20 cellular contexts compared by ENCODE assay signal in genomic region chr2:236240228-236240990, GRCh38. TPM values are rescaled to one million over a fixed set of nuclear protein-coding genes. Genes with fewer than 3 reads are reported as not detected.
DNase-seq lines count a peak whose midpoint lies in the region; ATAC-seq, FAIRE-seq and TF ChIP-seq lines count a peak whose summit lies in the region.
"Had no signal": no experiment of that assay in that cellular context is flagged by ENCODE, and none has a peak within 500 bp of the region (broad histone marks: within the 10 kb centered on the region; RNA-seq: fewer than 3 reads in every experiment).

No MANE protein-coding gene starts in this region.

- H4K5ac ChIP-seq in H1 (ENCODE audit: insufficient read length, low read depth, low read length) = no peak overlapping the region

- TF ChIP-seq POLR2A in H1 (IDR thresholded peaks at IDR 0.05; ENCODE audit: control extremely low read depth in 1 of 2, low read depth in 2 of 2, low read length in 2 of 2) (no peak), vagina (IDR thresholded peaks at IDR 0.05) (no peak)

- H3K18ac ChIP-seq in H1 (ENCODE audit: extremely low read depth, low read length) = no peak overlapping the region; the same call in 1 of the 2 replicates

- peak overlapping the region; percentile 80; the same call in 1 of the 2 replicates for H2BK20ac ChIP-seq in H1 (ENCODE audit: low read length)

- H3K36me3 ChIP-seq in mammary epithelial cell (ENCODE audit: insufficient read depth, low read length) (no peaks in the 10 kb centered on the region), H1 (ENCODE audit: control insufficient read depth in 2 of 4, insufficient read depth in 4 of 4, low read length in 3 of 4) (no peaks in the 10 kb centered on the region), vagina (no peaks in the 10 kb centered on the region)
- H3K36me3 ChIP-seq: cardiac muscle cell, esophagus squamous epithelium, thoracic aorta had no signal

- H3K27me3 ChIP-seq in mammary epithelial cell (ENCODE audit: insufficient read depth, low read length) (peaks cover 37% of the 10 kb centered on the region), H1 (replicated peaks in 1 of 4; ENCODE audit: control insufficient read depth in 3 of 4, extremely low read depth in 1 of 4, insufficient read depth in 3 of 4, low read length in 3 of 4) (peaks cover 14 to 36% (median 32%) of the 10 kb centered on the region in 4 experiments), vagina (no peaks in the 10 kb centered on the region)

- no peak for TF ChIP-seq CTCF in mammary epithelial cell (conservative IDR thresholded peaks at IDR 0.05 in 1 of 2, IDR thresholded peaks at IDR 0.05 in 1 of 2; ENCODE audit: extremely low read depth in 1 of 2, insufficient read depth in 1 of 2, low read depth in 1 of 2, low read length in 2 of 2)
- no peak for TF ChIP-seq CTCF in H1 (IDR thresholded peaks at IDR 0.05; ENCODE audit: control extremely low read depth in 1 of 3, insufficient read depth in 1 of 3, low read depth in 1 of 3, low read length in 3 of 3)
- TF ChIP-seq CTCF in vagina (IDR thresholded peaks at IDR 0.05) = no peak

- H3K4me2 ChIP-seq in mammary epithelial cell (ENCODE audit: insufficient read depth, low read depth, low read length) (no peak overlapping the region), H1 (ENCODE audit: insufficient read depth in 1 of 2, low read depth in 2 of 2, low read length in 2 of 2) (peak overlapping the region; percentile 6 to 17; a peak in 2 of 4 replicates)

- H3K23me2 ChIP-seq in H1 (ENCODE audit: low read depth, low read length) = peaks cover 9% of the 10 kb centered on the region

- intact Hi-C loops in mammary epithelial cell (cut with micrococcal nuclease) = no loop called here
- intact Hi-C loops in vagina (cut with DNase I) = no loop called here

- FAIRE-seq in H1 (lab: Jason Lieb, UNC) = peak; percentile 52
- FAIRE-seq: GM19239, H54, islet of Langerhans had no signal

- H2AFZ ChIP-seq in mammary epithelial cell (ENCODE audit: low read depth, low read length) (no peak overlapping the region), H1 (ENCODE audit: low read length) (no peak overlapping the region)

- no peak for TF ChIP-seq EP300 in H1 (IDR thresholded peaks at IDR 0.05; ENCODE audit: borderline replicate concordance in 1 of 2, low read depth in 2 of 2, low read length in 2 of 2)

- H2BK15ac ChIP-seq in H1 (ENCODE audit: low read length) = peak overlapping the region; percentile 72; the same call in 1 of the 2 replicates

- POLR2A ChIA-PET in H1 (lab: Charles Lee; ENCODE audit: partially characterized antibody) = interaction anchor here (0.6 to 0.9 kb wide), 2 partner anchors 11 to 1182 kb away, joined by 3 read pairs; no protein-coding TSS in a partner anchor

- H3K14ac ChIP-seq in H1 (ENCODE audit: insufficient read length) = no peak overlapping the region

- no peak overlapping the region for H4K8ac ChIP-seq in H1 (ENCODE audit: extremely low read depth, insufficient read depth, low read length)

- H2BK12ac ChIP-seq in H1 (ENCODE audit: low read depth, low read length) = peak overlapping the region; percentile 96

- H3K27ac ChIP-seq in mammary epithelial cell (ENCODE audit: insufficient read depth, low read depth, low read length) (no peak overlapping the region), H1 (ENCODE audit: low read depth, low read length) (no peak overlapping the region), vagina (no peak overlapping the region)
- H3K27ac ChIP-seq: 22Rv1, cardiac muscle cell, esophagus squamous epithelium, skin epidermis, thoracic aorta had no signal

- H3K9me3 ChIP-seq in mammary epithelial cell (replicated peaks; ENCODE audit: insufficient read depth, low read length) (no peaks in the 10 kb centered on the region), H1 (ENCODE audit: insufficient read depth in 2 of 2, low read depth in 1 of 2, low read length in 1 of 2) (no peaks in the 10 kb centered on the region), vagina (no peaks in the 10 kb centered on the region)
- H3K9me3 ChIP-seq: esophagus squamous epithelium, thoracic aorta had no signal

- no TSS peak for BruUV-seq in mammary epithelial cell (replicated peaks; lab: Mats Ljungman, UMichigan)

- no peaks in the 10 kb centered on the region for H3K79me2 ChIP-seq in mammary epithelial cell (ENCODE audit: insufficient read depth, low read length)
- no peaks in the 10 kb centered on the region for H3K79me2 ChIP-seq in H1 (ENCODE audit: control insufficient read depth in 1 of 2, insufficient read depth in 2 of 2, low read length in 2 of 2)

- TF ChIP-seq RAD21 in H1 (IDR thresholded peaks at IDR 0.05 in 1 of 2, conservative IDR thresholded peaks at IDR 0.05 in 1 of 2; ENCODE audit: low read depth in 2 of 2, low read length in 2 of 2) = no peak

- in situ Hi-C loops in T47D (cut with HindIII; ENCODE audit: low pct_unique_long_range_greater_than_20kb, low sequenced_read_pairs) = no loop called here
- in situ Hi-C loops in mammary epithelial cell (cut with MboI; ENCODE audit: low sequenced_read_pairs in 2 of 2) = no loop called here

- H3K4me3 ChIP-seq in mammary epithelial cell (replicated peaks in 1 of 3; ENCODE audit: insufficient read depth in 1 of 3, low read depth in 2 of 3, low read length in 3 of 3) = no peak overlapping the region
- H3K4me3 ChIP-seq in H1 (ENCODE audit: extremely low read depth in 1 of 4, insufficient read depth in 2 of 4, low read depth in 3 of 4, low read length in 4 of 4) = no peak overlapping the region
- H3K4me3 ChIP-seq in vagina = no peak overlapping the region
- H3K4me3 ChIP-seq: cardiac muscle cell, esophagus squamous epithelium, skin epidermis, thoracic aorta had no signal

- ATAC-seq in GM18868 (IDR thresholded peaks at IDR 0.05; ENCODE audit: unreplicated experiment) = no peak
- ATAC-seq: activated CD8-positive, alpha-beta T cell treated with anti-CD3 and anti-CD28 coated beads for 36 hours; naive thymus-derived CD4-positive, alpha-beta T cell had no signal

- WGBS in mammary epithelial cell (ENCODE audit: low coverage, missing lambda C conversion rate) = 47% methylated on average over 15 of the region's 15 CpGs
- 74% methylated on average over 15 of the region's 15 CpGs; no CpG with 5 or more reads in 1 of the 2 experiments for WGBS in H1 (ENCODE audit: extremely low coverage in 1 of 2, insufficient coverage in 1 of 2, insufficient read length in 1 of 2, insufficient replicate concordance in 2 of 2, low coverage in 1 of 2, low lambda C conversion rate in 2 of 2, missing lambda C conversion rate in 1 of 2), 2 experiments

- H3K23ac ChIP-seq in H1 (ENCODE audit: insufficient read length) = no peak overlapping the region

- CTCF ChIA-PET in mammary epithelial cell (lab: Charles Lee; ENCODE audit: low non-redundant PET) (no interaction called here), H1 (lab: Charles Lee; ENCODE audit: partially characterized antibody) (interaction anchor here (0.7 to 1.9 kb wide), 8 partner anchors 8 to 69 kb away, joined by 3 to 7 read pairs (median 3); no protein-coding TSS in a partner anchor)

- H3K9ac ChIP-seq in mammary epithelial cell (ENCODE audit: insufficient read depth, low read length) (no peak overlapping the region), H1 (replicated peaks in 1 of 4; ENCODE audit: extremely low read depth in 1 of 4, low read depth in 3 of 4, low read length in 3 of 4) (no peak overlapping the region)

- peaks cover 3% of the 10 kb centered on the region for H3K4me1 ChIP-seq in mammary epithelial cell (ENCODE audit: insufficient read depth, low read length)
- H3K4me1 ChIP-seq in H1 (replicated peaks in 1 of 4; ENCODE audit: control insufficient read depth in 3 of 4, insufficient read depth in 4 of 4, low read length in 3 of 4) = peaks cover 4 to 32% (median 16%) of the 10 kb centered on the region in 4 experiments
- H3K4me1 ChIP-seq in vagina = peaks cover 5% of the 10 kb centered on the region

- peak overlapping the region; percentile 77; the same call in 1 of the 2 replicates for H2AK5ac ChIP-seq in H1 (ENCODE audit: low read depth, low read length)

- H3K4ac ChIP-seq in H1 (replicated peaks; ENCODE audit: insufficient read length, low read depth, low read length) = no peak overlapping the region

- H4K20me1 ChIP-seq in mammary epithelial cell (ENCODE audit: insufficient read depth, low read length) (no peaks in the 10 kb centered on the region), H1 (replicated peaks in 1 of 2; ENCODE audit: control insufficient read depth in 1 of 2, insufficient read depth in 2 of 2, low read length in 2 of 2) (no peaks in the 10 kb centered on the region)

- peak; percentile 91 to 93 for DNase-seq in T47D (ENCODE audit: low read depth in 1 of 2, low spot score in 1 of 2)
- no peak for DNase-seq in mammary epithelial cell
- DNase-seq in H1 (ENCODE audit: low read depth in 1 of 2, low spot score in 2 of 2) = peak in 1 of 2 experiments; percentile 52
- DNase-seq in medulla oblongata (ENCODE audit: extremely low spot score) = peak; percentile 60
- peak; percentile 74 to 85 for DNase-seq in vagina (ENCODE audit: extremely low spot score in 2 of 2)
- no peak for DNase-seq in occipital lobe (lab: John Stamatoyannopoulos, UW)
- no peak for DNase-seq in activated CD4-positive, alpha-beta T cell treated with anti-CD3 and anti-CD28 coated beads for 4 hours
- DNase-seq: activated CD8-positive, alpha-beta T cell treated with anti-CD3 and anti-CD28 coated beads for 36 hours; activated gamma-delta T cell treated with Interleukin-2 at 50 U/mL for 16 hours; esophagus squamous epithelium; naive thymus-derived CD4-positive, alpha-beta T cell; NCI-H226 had no signal

- H3K56ac ChIP-seq in H1 (replicated peaks; ENCODE audit: insufficient read length, low read depth, low read length) = no peak overlapping the region

- H3K79me1 ChIP-seq in H1 (ENCODE audit: low read depth, low read length) = no peaks in the 10 kb centered on the region

- peak overlapping the region; percentile 18 for H4K91ac ChIP-seq in H1 (replicated peaks; ENCODE audit: insufficient read length, low read length)

- no peak overlapping the region for H2BK120ac ChIP-seq in H1 (replicated peaks; ENCODE audit: low read depth, low read length)

- dilution Hi-C loops in mammary epithelial cell (cut with HindIII; ENCODE audit: low sequenced_read_pairs) = no loop called here

- H2BK5ac ChIP-seq in H1 (ENCODE audit: low read depth, low read length) = peak overlapping the region; percentile 72; the same call in 1 of the 2 replicates

RNA-seq across cellular contexts. Expression of gene ASB18, which starts 23.8 kb away (rescaled TPM):
- not detected for total RNA-seq in mammary epithelial cell
- polyA plus RNA-seq in mammary epithelial cell = not detected
- not detected for polyA minus RNA-seq in mammary epithelial cell
- total RNA-seq in H1 (2021; fragmentation: NEBNext Ultra II Directional; extraction: Animal tissue kit (Norgen Biotek cat#: 25700)) = not detected in 2 replicates
- polyA plus RNA-seq in H1 (2011; rRNA removed) = not detected in 2 replicates
- polyA plus RNA-seq in H1 (2011; cell fraction: cytosol; rRNA removed) = not detected
- not detected for polyA plus RNA-seq in H1 (2011; cell fraction: nucleus; rRNA removed)
- polyA plus RNA-seq in H1 (2012, experiment 1 of 2) = not detected in 4 replicates
- not detected for polyA plus RNA-seq in H1 (2012, experiment 2 of 2)
- polyA plus RNA-seq in H1 (2013, experiment 1 of 2) = not detected
- polyA plus RNA-seq in H1 (2013, experiment 2 of 2) = not detected
- polyA minus RNA-seq in H1 (2011; rRNA and poly(A)+ RNA removed) = not detected in 2 replicates
- polyA minus RNA-seq in H1 (2011; cell fraction: cytosol; rRNA and poly(A)+ RNA removed) = not detected
- not detected for polyA minus RNA-seq in H1 (2011; cell fraction: nucleus; rRNA and poly(A)+ RNA removed)
- not detected for total RNA-seq in vagina
- total RNA-seq in occipital lobe = 0.78 TPM
- total RNA-seq: activated CD8-positive, alpha-beta T cell treated with anti-CD3 and anti-CD28 coated beads for 36 hours; cardiac muscle cell; esophagus squamous epithelium; naive thymus-derived CD4-positive, alpha-beta T cell; thoracic aorta had no signal
- polyA plus RNA-seq: naive thymus-derived CD4-positive, alpha-beta T cell had no signal

Comparison
In these comparisons a context has a peak if more than half of its experiments do, and no peak if none do; other contexts are left out.
1. DNase-seq: peak in T47D (2 of 2), medulla oblongata (single experiment) and vagina (2 of 2); none in mammary epithelial cell (single experiment), occipital lobe (single experiment) and activated CD4-positive, alpha-beta T cell treated with anti-CD3 and anti-CD28 coated beads for 4 hours (0 of 2).